In genomic region chr4:102358128-102358527, GRCh38 we compare ENCODE assay signal across 1 cellular context.
TF ChIP-seq lines count a peak whose summit lies in the region.

No MANE protein-coding gene starts in this region.

TF ChIP-seq in H1, 55 proteins besides CTCF, POLR2A, EP300 and RAD21 (continued from another document):
- no peak for TF ChIP-seq SAP30 (IDR thresholded peaks at IDR 0.05; ENCODE audit: insufficient read depth, insufficient replicate concordance, low read length)
- no peak for TF ChIP-seq BACH1 (IDR thresholded peaks at IDR 0.05; ENCODE audit: low read length)
- TF ChIP-seq RFX5 (IDR thresholded peaks at IDR 0.05; ENCODE audit: borderline replicate concordance, low read depth, low read length) = no peak
- no peak for TF ChIP-seq JUN (IDR thresholded peaks at IDR 0.05; ENCODE audit: low read depth, low read length)
- no peak for TF ChIP-seq PHF8 (conservative IDR thresholded peaks at IDR 0.05; ENCODE audit: low read depth, low read length)
- no peak for TF ChIP-seq SP4 (IDR thresholded peaks at IDR 0.05; ENCODE audit: low read length)
- TF ChIP-seq TAF7 (optimal IDR thresholded peaks at IDR 0.05; ENCODE audit: borderline replicate concordance, low read depth, low read length) = no peak
- no peak for TF ChIP-seq MAFK (IDR thresholded peaks at IDR 0.05; ENCODE audit: low read depth, low read length)
- no peak for TF ChIP-seq BCL11A (IDR thresholded peaks at IDR 0.05; ENCODE audit: low read depth in 2 of 2, low read length in 2 of 2)
- no peak for TF ChIP-seq SP1 (IDR thresholded peaks at IDR 0.05; ENCODE audit: low read depth, low read length)
- TF ChIP-seq CHD2 (IDR thresholded peaks at IDR 0.05; ENCODE audit: low read length) = no peak
- TF ChIP-seq BRCA1 (IDR thresholded peaks at IDR 0.05; ENCODE audit: low read depth, low read length) = no peak
- no peak for TF ChIP-seq SIN3A (conservative IDR thresholded peaks at IDR 0.05 in 1 of 2, IDR thresholded peaks at IDR 0.05 in 1 of 2; ENCODE audit: low read depth in 1 of 2, low read length in 2 of 2)
